1 cellular context compared by ENCODE assay signal in genomic region chr14:96762650-96763049, GRCh38.
TF ChIP-seq lines count a peak whose summit lies in the region.

No MANE protein-coding gene starts in this region.

TF ChIP-seq in GM12878, 131 proteins besides CTCF, POLR2A, EP300 and RAD21 (continued from another document):
- TF ChIP-seq USF2 (IDR thresholded peaks at IDR 0.05; ENCODE audit: borderline replicate concordance, low read depth, low read length) (peak; percentile 68; the same call in 1 of the 2 replicates), SPI1 (IDR thresholded peaks at IDR 0.05; ENCODE audit: borderline replicate concordance, insufficient read depth, low read depth, low read length) (no peak), CBFB (IDR thresholded peaks at IDR 0.05; ENCODE audit: low read depth) (no peak), RUNX3 (IDR thresholded peaks at IDR 0.05; ENCODE audit: low read length) (peak; percentile 42; the same call in 1 of the 2 replicates), POLR2AphosphoS2 (IDR thresholded peaks at IDR 0.05; ENCODE audit: low read depth, low read length) (no peak), SP1 (IDR thresholded peaks at IDR 0.05; ENCODE audit: low read depth, low read length) (peak; percentile 34), ATF2 (IDR thresholded peaks at IDR 0.05; ENCODE audit: low read length) (no peak), PKNOX1 (IDR thresholded peaks at IDR 0.05) (no peak), DPF2 (IDR thresholded peaks at IDR 0.05) (no peak), IKZF1 (conservative IDR thresholded peaks at IDR 0.05) (0 out of 2 replicates have a peak, but pooled peaks have one; percentile 20), NR2C1 (IDR thresholded peaks at IDR 0.05) (no peak), BHLHE40 (IDR thresholded peaks at IDR 0.05; ENCODE audit: borderline replicate concordance in 1 of 2, low read depth in 2 of 2, low read length in 1 of 2) (no peak), RFX5 (IDR thresholded peaks at IDR 0.05; ENCODE audit: low read depth, low read length) (no peak), MYB (IDR thresholded peaks at IDR 0.05; ENCODE audit: borderline replicate concordance, low read depth, low read length) (no peak), POU2F2 (IDR thresholded peaks at IDR 0.05; ENCODE audit: borderline replicate concordance, low read depth, low read length) (no peak), SMAD5 (IDR thresholded peaks at IDR 0.05; ENCODE audit: low read depth) (no peak), SUZ12 (IDR thresholded peaks at IDR 0.05; ENCODE audit: unreplicated experiment) (no peak), WRNIP1 (IDR thresholded peaks at IDR 0.05; ENCODE audit: borderline replicate concordance, low read depth, low read length) (no peak), KAT2A (conservative IDR thresholded peaks at IDR 0.05; ENCODE audit: control insufficient read depth, low read depth, low read length) (no peak), HCFC1 (IDR thresholded peaks at IDR 0.05; ENCODE audit: low read length) (peak; percentile 81), ATF3 (IDR thresholded peaks at IDR 0.05; ENCODE audit: borderline replicate concordance, extremely low read depth, low read depth, low read length) (peak; percentile 72; the same call in 1 of the 2 replicates), SIX5 (IDR thresholded peaks at IDR 0.05; ENCODE audit: low read depth, low read length, severe bottlenecking) (peak; percentile 75), STAT3 (IDR thresholded peaks at IDR 0.05; ENCODE audit: low read depth, low read length) (no peak), TCF12 (IDR thresholded peaks at IDR 0.05; ENCODE audit: low read depth, low read length) (no peak), CBX3 (IDR thresholded peaks at IDR 0.05; ENCODE audit: borderline replicate concordance, low read depth) (no peak), POLR2AphosphoS5 (IDR thresholded peaks at IDR 0.05; ENCODE audit: low read length) (no peak), NFIC (IDR thresholded peaks at IDR 0.05; ENCODE audit: low read depth, low read length) (no peak), TBL1XR1 (IDR thresholded peaks at IDR 0.05; ENCODE audit: low read depth, low read length) (no peak), ZNF24 (IDR thresholded peaks at IDR 0.05) (no peak), RAD51 (IDR thresholded peaks at IDR 0.05) (peak; percentile 82), MEF2B (IDR thresholded peaks at IDR 0.05; ENCODE audit: partially characterized antibody, poor library complexity, severe bottlenecking) (no peak)
- TF ChIP-seq, protein P1, sequence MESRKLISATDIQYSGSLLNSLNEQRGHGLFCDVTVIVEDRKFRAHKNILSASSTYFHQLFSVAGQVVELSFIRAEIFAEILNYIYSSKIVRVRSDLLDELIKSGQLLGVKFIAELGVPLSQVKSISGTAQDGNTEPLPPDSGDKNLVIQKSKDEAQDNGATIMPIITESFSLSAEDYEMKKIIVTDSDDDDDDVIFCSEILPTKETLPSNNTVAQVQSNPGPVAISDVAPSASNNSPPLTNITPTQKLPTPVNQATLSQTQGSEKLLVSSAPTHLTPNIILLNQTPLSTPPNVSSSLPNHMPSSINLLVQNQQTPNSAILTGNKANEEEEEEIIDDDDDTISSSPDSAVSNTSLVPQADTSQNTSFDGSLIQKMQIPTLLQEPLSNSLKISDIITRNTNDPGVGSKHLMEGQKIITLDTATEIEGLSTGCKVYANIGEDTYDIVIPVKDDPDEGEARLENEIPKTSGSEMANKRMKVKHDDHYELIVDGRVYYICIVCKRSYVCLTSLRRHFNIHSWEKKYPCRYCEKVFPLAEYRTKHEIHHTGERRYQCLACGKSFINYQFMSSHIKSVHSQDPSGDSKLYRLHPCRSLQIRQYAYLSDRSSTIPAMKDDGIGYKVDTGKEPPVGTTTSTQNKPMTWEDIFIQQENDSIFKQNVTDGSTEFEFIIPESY (IDR thresholded peaks at IDR 0.05) = no peak
- TF ChIP-seq, protein P2, sequence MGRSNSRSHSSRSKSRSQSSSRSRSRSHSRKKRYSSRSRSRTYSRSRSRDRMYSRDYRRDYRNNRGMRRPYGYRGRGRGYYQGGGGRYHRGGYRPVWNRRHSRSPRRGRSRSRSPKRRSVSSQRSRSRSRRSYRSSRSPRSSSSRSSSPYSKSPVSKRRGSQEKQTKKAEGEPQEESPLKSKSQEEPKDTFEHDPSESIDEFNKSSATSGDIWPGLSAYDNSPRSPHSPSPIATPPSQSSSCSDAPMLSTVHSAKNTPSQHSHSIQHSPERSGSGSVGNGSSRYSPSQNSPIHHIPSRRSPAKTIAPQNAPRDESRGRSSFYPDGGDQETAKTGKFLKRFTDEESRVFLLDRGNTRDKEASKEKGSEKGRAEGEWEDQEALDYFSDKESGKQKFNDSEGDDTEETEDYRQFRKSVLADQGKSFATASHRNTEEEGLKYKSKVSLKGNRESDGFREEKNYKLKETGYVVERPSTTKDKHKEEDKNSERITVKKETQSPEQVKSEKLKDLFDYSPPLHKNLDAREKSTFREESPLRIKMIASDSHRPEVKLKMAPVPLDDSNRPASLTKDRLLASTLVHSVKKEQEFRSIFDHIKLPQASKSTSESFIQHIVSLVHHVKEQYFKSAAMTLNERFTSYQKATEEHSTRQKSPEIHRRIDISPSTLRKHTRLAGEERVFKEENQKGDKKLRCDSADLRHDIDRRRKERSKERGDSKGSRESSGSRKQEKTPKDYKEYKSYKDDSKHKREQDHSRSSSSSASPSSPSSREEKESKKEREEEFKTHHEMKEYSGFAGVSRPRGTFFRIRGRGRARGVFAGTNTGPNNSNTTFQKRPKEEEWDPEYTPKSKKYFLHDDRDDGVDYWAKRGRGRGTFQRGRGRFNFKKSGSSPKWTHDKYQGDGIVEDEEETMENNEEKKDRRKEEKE (IDR thresholded peaks at IDR 0.05) = no peak
- TF ChIP-seq, protein P3, sequence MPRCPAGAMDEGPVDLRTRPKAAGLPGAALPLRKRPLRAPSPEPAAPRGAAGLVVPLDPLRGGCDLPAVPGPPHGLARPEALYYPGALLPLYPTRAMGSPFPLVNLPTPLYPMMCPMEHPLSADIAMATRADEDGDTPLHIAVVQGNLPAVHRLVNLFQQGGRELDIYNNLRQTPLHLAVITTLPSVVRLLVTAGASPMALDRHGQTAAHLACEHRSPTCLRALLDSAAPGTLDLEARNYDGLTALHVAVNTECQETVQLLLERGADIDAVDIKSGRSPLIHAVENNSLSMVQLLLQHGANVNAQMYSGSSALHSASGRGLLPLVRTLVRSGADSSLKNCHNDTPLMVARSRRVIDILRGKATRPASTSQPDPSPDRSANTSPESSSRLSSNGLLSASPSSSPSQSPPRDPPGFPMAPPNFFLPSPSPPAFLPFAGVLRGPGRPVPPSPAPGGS (IDR thresholded peaks at IDR 0.05; ENCODE audit: borderline replicate concordance, insufficient read depth, low read depth, low read length, poor library complexity, severe bottlenecking) = no peak
- TF ChIP-seq, protein P4, sequence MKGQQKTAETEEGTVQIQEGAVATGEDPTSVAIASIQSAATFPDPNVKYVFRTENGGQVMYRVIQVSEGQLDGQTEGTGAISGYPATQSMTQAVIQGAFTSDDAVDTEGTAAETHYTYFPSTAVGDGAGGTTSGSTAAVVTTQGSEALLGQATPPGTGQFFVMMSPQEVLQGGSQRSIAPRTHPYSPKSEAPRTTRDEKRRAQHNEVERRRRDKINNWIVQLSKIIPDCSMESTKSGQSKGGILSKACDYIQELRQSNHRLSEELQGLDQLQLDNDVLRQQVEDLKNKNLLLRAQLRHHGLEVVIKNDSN (IDR thresholded peaks at IDR 0.05; ENCODE audit: borderline replicate concordance, extremely low read length, insufficient read depth, low read depth, low read length) = peak; percentile 53
- TF ChIP-seq, protein P5, sequence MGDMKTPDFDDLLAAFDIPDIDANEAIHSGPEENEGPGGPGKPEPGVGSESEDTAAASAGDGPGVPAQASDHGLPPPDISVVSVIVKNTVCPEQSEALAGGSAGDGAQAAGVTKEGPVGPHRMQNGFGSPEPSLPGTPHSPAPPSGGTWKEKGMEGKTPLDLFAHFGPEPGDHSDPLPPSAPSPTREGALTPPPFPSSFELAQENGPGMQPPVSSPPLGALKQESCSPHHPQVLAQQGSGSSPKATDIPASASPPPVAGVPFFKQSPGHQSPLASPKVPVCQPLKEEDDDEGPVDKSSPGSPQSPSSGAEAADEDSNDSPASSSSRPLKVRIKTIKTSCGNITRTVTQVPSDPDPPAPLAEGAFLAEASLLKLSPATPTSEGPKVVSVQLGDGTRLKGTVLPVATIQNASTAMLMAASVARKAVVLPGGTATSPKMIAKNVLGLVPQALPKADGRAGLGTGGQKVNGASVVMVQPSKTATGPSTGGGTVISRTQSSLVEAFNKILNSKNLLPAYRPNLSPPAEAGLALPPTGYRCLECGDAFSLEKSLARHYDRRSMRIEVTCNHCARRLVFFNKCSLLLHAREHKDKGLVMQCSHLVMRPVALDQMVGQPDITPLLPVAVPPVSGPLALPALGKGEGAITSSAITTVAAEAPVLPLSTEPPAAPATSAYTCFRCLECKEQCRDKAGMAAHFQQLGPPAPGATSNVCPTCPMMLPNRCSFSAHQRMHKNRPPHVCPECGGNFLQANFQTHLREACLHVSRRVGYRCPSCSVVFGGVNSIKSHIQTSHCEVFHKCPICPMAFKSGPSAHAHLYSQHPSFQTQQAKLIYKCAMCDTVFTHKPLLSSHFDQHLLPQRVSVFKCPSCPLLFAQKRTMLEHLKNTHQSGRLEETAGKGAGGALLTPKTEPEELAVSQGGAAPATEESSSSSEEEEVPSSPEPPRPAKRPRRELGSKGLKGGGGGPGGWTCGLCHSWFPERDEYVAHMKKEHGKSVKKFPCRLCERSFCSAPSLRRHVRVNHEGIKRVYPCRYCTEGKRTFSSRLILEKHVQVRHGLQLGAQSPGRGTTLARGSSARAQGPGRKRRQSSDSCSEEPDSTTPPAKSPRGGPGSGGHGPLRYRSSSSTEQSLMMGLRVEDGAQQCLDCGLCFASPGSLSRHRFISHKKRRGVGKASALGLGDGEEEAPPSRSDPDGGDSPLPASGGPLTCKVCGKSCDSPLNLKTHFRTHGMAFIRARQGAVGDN (IDR thresholded peaks at IDR 0.05) = no peak
